Comparison of ENCODE assay signal across 8 cellular contexts in genomic region chr10:124565565-124566221, GRCh38.
DNase-seq lines count a peak whose midpoint lies in the region; ATAC-seq, FAIRE-seq and TF ChIP-seq lines count a peak whose summit lies in the region.

No MANE protein-coding gene starts in this region.

- H3K4me3 ChIP-seq in bronchial epithelial cell (ENCODE audit: low read depth, low read length): no peak overlapping the region
- no peak overlapping the region for H3K4me3 ChIP-seq in mucosa of descending colon

- FAIRE-seq in bronchial epithelial cell (lab: Jason Lieb, UNC): no peak

- DNase-seq in DMS153 treated with DMSO at 0.1 percent for 48 hours (lab: John Stamatoyannopoulos, UW; ENCODE audit: unreplicated experiment) (peak; percentile 95), NAMALWA (ENCODE audit: low spot score) (peak; percentile 57), bronchial epithelial cell (ENCODE audit: low read depth) (no peak), mucosa of descending colon (peak in 1 of 3 donors; percentile 38), A172 (ENCODE audit: low spot score) (no peak)
- no peak for DNase-seq in stimulated activated CD4-positive, alpha-beta T cell treated with anti-CD3 and anti-CD28 coated beads, Interleukin-1b, Interleukin-23, amount 100 ng/mL, for 48 hours

- H3K9me3 ChIP-seq in mucosa of descending colon: no peaks in the 10 kb centered on the region

- intact Hi-C loops in mucosa of descending colon (cut with DNase I, micrococcal nuclease): no loop called here

- ATAC-seq in mucosa of descending colon: peak; percentile 84
- no peak for ATAC-seq in HG03439 (IDR thresholded peaks at IDR 0.05; ENCODE audit: unreplicated experiment)
- no peak for ATAC-seq in GM18873 (IDR thresholded peaks at IDR 0.05; ENCODE audit: low FRiP score, unreplicated experiment)

- H3K4me1 ChIP-seq in mucosa of descending colon (ENCODE audit: low read depth): no peaks in the 10 kb centered on the region

- no peaks in the 10 kb centered on the region for H3K27me3 ChIP-seq in bronchial epithelial cell (ENCODE audit: control insufficient read depth, insufficient read depth, low read length)

- no peaks in the 10 kb centered on the region for H3K36me3 ChIP-seq in bronchial epithelial cell (ENCODE audit: control insufficient read depth, insufficient read depth, low read length)
- no peaks in the 10 kb centered on the region for H3K36me3 ChIP-seq in mucosa of descending colon (ENCODE audit: low read depth)

- TF ChIP-seq CTCF in bronchial epithelial cell (IDR thresholded peaks at IDR 0.05; ENCODE audit: insufficient read depth, low read length, severe bottlenecking) (peak; percentile 54), mucosa of descending colon (IDR thresholded peaks at IDR 0.05) (no peak)

Comparison
In these comparisons a context has a peak if more than half of its experiments do, and no peak if none do; other contexts are left out.
1. DNase-seq: peak in DMS153 treated with DMSO at 0.1 percent for 48 hours (single experiment) and NAMALWA (single experiment); none in bronchial epithelial cell (single experiment), stimulated activated CD4-positive, alpha-beta T cell treated with anti-CD3 and anti-CD28 coated beads, Interleukin-1b, Interleukin-23, amount 100 ng/mL, for 48 hours (single experiment) and A172 (single experiment).